14 cellular contexts compared by ENCODE assay signal in genomic region chr3:40292637-40293036, GRCh38. TPM values are rescaled to one million over a fixed set of nuclear protein-coding genes. Genes with fewer than 3 reads are reported as not detected.
DNase-seq lines count a peak whose midpoint lies in the region; ATAC-seq and TF ChIP-seq lines count a peak whose summit lies in the region.
"Had no signal": no experiment of that assay in that cellular context is flagged by ENCODE, and none has a peak within 500 bp of the region (broad histone marks: within the 10 kb centered on the region; RNA-seq: fewer than 3 reads in every experiment).

No MANE protein-coding gene starts in this region.

- H3K79me2 ChIP-seq in neural progenitor cell (ENCODE audit: low read depth): no peaks in the 10 kb centered on the region
- no peaks in the 10 kb centered on the region for H3K79me2 ChIP-seq in MM.1S (ENCODE audit: low read length)

- H3K27ac ChIP-seq in HUES6 (ENCODE audit: low read depth, low read length) (peak overlapping the region; percentile 46; the same call in 1 of the 2 replicates), caudate nucleus (ENCODE audit: low read depth, low read length) (peak overlapping the region; percentile 59), neural progenitor cell (no peak overlapping the region), MM.1S (ENCODE audit: low read length) (no peak overlapping the region)

- H2AFZ ChIP-seq in neural progenitor cell (replicated peaks) (no peak overlapping the region), MM.1S (ENCODE audit: low read length) (no peak overlapping the region)

- H3K9me3 Mint-ChIP-seq in neural progenitor cell: no peaks in the 10 kb centered on the region
- peaks cover 5% of the 10 kb centered on the region for H3K9me3 Mint-ChIP-seq in activated naive CD4-positive, alpha-beta T cell treated with anti-CD3 and anti-CD28 coated beads, Interleukin-2, amount 10 ng/mL, durations not matched to agents 7 days and 5 days
- H3K9me3 Mint-ChIP-seq in activated CD4-positive, alpha-beta memory T cell treated with anti-CD3 and anti-CD28 coated beads, Interleukin-2, amount 10 ng/mL, durations not matched to agents 7 days and 5 days: peaks cover 2% of the 10 kb centered on the region
- H3K9me3 Mint-ChIP-seq: activated naive CD8-positive, alpha-beta T cell treated with anti-CD3 and anti-CD28 coated beads, Interleukin-2, amount 50 U/mL, for 24 hours; T-helper 2 cell treated with Interferon-gamma antibody and Interleukin-4, amounts not matched to agents 5 μg/mL and 100 μg/mL, for 36 hours had no signal

- no peaks in the 10 kb centered on the region for H3K27me3 ChIP-seq in HUES6 (ENCODE audit: control insufficient read depth, insufficient read depth, low read length)
- no peaks in the 10 kb centered on the region for H3K27me3 ChIP-seq in neural progenitor cell
- H3K27me3 ChIP-seq in MM.1S (replicated peaks; ENCODE audit: insufficient read depth, low read length): no peaks in the 10 kb centered on the region
- H3K27me3 ChIP-seq: BE2C had no signal

- H3K27me3 Mint-ChIP-seq in neural progenitor cell (ENCODE audit: insufficient read depth, low read depth): peaks cover 2% of the 10 kb centered on the region
- no peaks in the 10 kb centered on the region for H3K27me3 Mint-ChIP-seq in activated naive CD4-positive, alpha-beta T cell treated with anti-CD3 and anti-CD28 coated beads, Interleukin-2, amount 10 ng/mL, durations not matched to agents 7 days and 5 days
- H3K27me3 Mint-ChIP-seq in activated CD4-positive, alpha-beta memory T cell treated with anti-CD3 and anti-CD28 coated beads, Interleukin-2, amount 10 ng/mL, durations not matched to agents 7 days and 5 days: no peaks in the 10 kb centered on the region
- H3K27me3 Mint-ChIP-seq: activated naive CD8-positive, alpha-beta T cell treated with anti-CD3 and anti-CD28 coated beads, Interleukin-2, amount 50 U/mL, for 24 hours had no signal

- no peaks in the 10 kb centered on the region for H4K20me1 ChIP-seq in neural progenitor cell (ENCODE audit: low read depth)
- no peaks in the 10 kb centered on the region for H4K20me1 ChIP-seq in MM.1S (ENCODE audit: insufficient read depth, low read length)

- peak in 20 of 61 donors; percentile 7 to 60 (median 30) for DNase-seq in caudate nucleus (lab: John Stamatoyannopoulos, UW)
- peak; percentile 47 for DNase-seq in iPS DF 19.7 (ENCODE audit: low read depth, low spot score)
- DNase-seq in neural progenitor cell (ENCODE audit: low spot score): peak; percentile 53
- no peak for DNase-seq in activated naive CD4-positive, alpha-beta T cell treated with anti-CD3 and anti-CD28 coated beads, Interleukin-2, amount 10 ng/mL, durations not matched to agents 7 days and 5 days
- DNase-seq in MM.1S: no peak
- no peak for DNase-seq in activated CD4-positive, alpha-beta memory T cell treated with anti-CD3 and anti-CD28 coated beads, Interleukin-2, amount 10 ng/mL, durations not matched to agents 7 days and 5 days
- DNase-seq: activated CD4-positive, alpha-beta T cell treated with anti-CD3 and anti-CD28 coated beads for 4 hours; activated naive CD8-positive, alpha-beta T cell treated with anti-CD3 and anti-CD28 coated beads, Interleukin-2, amount 50 U/mL, for 24 hours; BE2C; DMS153; stimulated activated CD4-positive, alpha-beta T cell treated with anti-CD3 and anti-CD28 coated beads, Interleukin-12 subunit alpha, Interleukin-12 subunit beta, amount 100 ng/mL, for 4 hours had no signal

- H3K9me3 ChIP-seq in HUES6 (ENCODE audit: control insufficient read depth, insufficient read depth, low read depth, low read length) (no peaks in the 10 kb centered on the region), neural progenitor cell (ENCODE audit: low read depth) (no peaks in the 10 kb centered on the region), MM.1S (replicated peaks; ENCODE audit: insufficient read depth, low read length) (no peaks in the 10 kb centered on the region)
- H3K9me3 ChIP-seq: BE2C had no signal

- H3K9me2 ChIP-seq in MM.1S (replicated peaks; ENCODE audit: insufficient read depth, low read length): no peaks in the 10 kb centered on the region

- H3K4me3 ChIP-seq in HUES6 (ENCODE audit: low read depth, low read length): no peak overlapping the region
- H3K4me3 ChIP-seq in neural progenitor cell: no peak overlapping the region
- no peak overlapping the region for H3K4me3 ChIP-seq in MM.1S (ENCODE audit: low read length)

- no peak for ATAC-seq in GM19452 (IDR thresholded peaks at IDR 0.05; ENCODE audit: unreplicated experiment)
- ATAC-seq: activated naive CD8-positive, alpha-beta T cell treated with anti-CD3 and anti-CD28 coated beads, Interleukin-2, amount 50 U/mL, for 24 hours had no signal

- POLR2A ChIA-PET in activated CD4-positive, alpha-beta memory T cell treated with anti-CD3 and anti-CD28 coated beads, Interleukin-2, amount 10 ng/mL, durations not matched to agents 7 days and 5 days (lab: Charles Lee): no interaction called here

- H3K4me2 ChIP-seq in neural progenitor cell (no peak overlapping the region), MM.1S (ENCODE audit: low read depth, low read length) (no peak overlapping the region)

- no peak for TF ChIP-seq CTCF in neural progenitor cell (IDR thresholded peaks at IDR 0.05)
- no peak for TF ChIP-seq CTCF in MM.1S (IDR thresholded peaks at IDR 0.05; ENCODE audit: low read length)

- H3K27ac Mint-ChIP-seq in neural progenitor cell: peak overlapping the region; percentile 71
- no peak overlapping the region for H3K27ac Mint-ChIP-seq in activated naive CD4-positive, alpha-beta T cell treated with anti-CD3 and anti-CD28 coated beads, Interleukin-2, amount 10 ng/mL, durations not matched to agents 7 days and 5 days
- H3K27ac Mint-ChIP-seq in activated CD4-positive, alpha-beta memory T cell treated with anti-CD3 and anti-CD28 coated beads, Interleukin-2, amount 10 ng/mL, durations not matched to agents 7 days and 5 days: no peak overlapping the region
- H3K27ac Mint-ChIP-seq: activated naive CD8-positive, alpha-beta T cell treated with anti-CD3 and anti-CD28 coated beads, Interleukin-2, amount 50 U/mL, for 24 hours; T-helper 2 cell treated with Interferon-gamma antibody and Interleukin-4, amounts not matched to agents 5 μg/mL and 100 μg/mL, for 36 hours had no signal

- H3K4me1 Mint-ChIP-seq in neural progenitor cell: peaks cover 27% of the 10 kb centered on the region
- H3K4me1 Mint-ChIP-seq in activated naive CD4-positive, alpha-beta T cell treated with anti-CD3 and anti-CD28 coated beads, Interleukin-2, amount 10 ng/mL, durations not matched to agents 7 days and 5 days: no peaks in the 10 kb centered on the region
- peaks cover 5% of the 10 kb centered on the region for H3K4me1 Mint-ChIP-seq in activated CD4-positive, alpha-beta memory T cell treated with anti-CD3 and anti-CD28 coated beads, Interleukin-2, amount 10 ng/mL, durations not matched to agents 7 days and 5 days
- H3K4me1 Mint-ChIP-seq: activated naive CD8-positive, alpha-beta T cell treated with anti-CD3 and anti-CD28 coated beads, Interleukin-2, amount 50 U/mL, for 24 hours had no signal

- H3K9ac ChIP-seq in HUES6 (ENCODE audit: low read length) (no peak overlapping the region), neural progenitor cell (no peak overlapping the region), MM.1S (ENCODE audit: low read length) (no peak overlapping the region)

- no peaks in the 10 kb centered on the region for H3K36me3 Mint-ChIP-seq in neural progenitor cell
- H3K36me3 Mint-ChIP-seq in activated naive CD4-positive, alpha-beta T cell treated with anti-CD3 and anti-CD28 coated beads, Interleukin-2, amount 10 ng/mL, durations not matched to agents 7 days and 5 days: no peaks in the 10 kb centered on the region
- no peaks in the 10 kb centered on the region for H3K36me3 Mint-ChIP-seq in activated CD4-positive, alpha-beta memory T cell treated with anti-CD3 and anti-CD28 coated beads, Interleukin-2, amount 10 ng/mL, durations not matched to agents 7 days and 5 days (ENCODE audit: low read depth)

- CTCF ChIA-PET in activated naive CD4-positive, alpha-beta T cell treated with anti-CD3 and anti-CD28 coated beads, Interleukin-2, amount 10 ng/mL, durations not matched to agents 7 days and 5 days (lab: Charles Lee): no interaction called here
- CTCF ChIA-PET in activated CD4-positive, alpha-beta memory T cell treated with anti-CD3 and anti-CD28 coated beads, Interleukin-2, amount 10 ng/mL, durations not matched to agents 7 days and 5 days (lab: Charles Lee): no interaction called here

- H3F3A ChIP-seq in neural progenitor cell (ENCODE audit: low read depth) (no peaks in the 10 kb centered on the region), MM.1S (ENCODE audit: insufficient read depth, low read length) (no peaks in the 10 kb centered on the region)

- no peak overlapping the region for H3K4me3 Mint-ChIP-seq in neural progenitor cell
- no peak overlapping the region for H3K4me3 Mint-ChIP-seq in activated naive CD4-positive, alpha-beta T cell treated with anti-CD3 and anti-CD28 coated beads, Interleukin-2, amount 10 ng/mL, durations not matched to agents 7 days and 5 days
- H3K4me3 Mint-ChIP-seq in activated CD4-positive, alpha-beta memory T cell treated with anti-CD3 and anti-CD28 coated beads, Interleukin-2, amount 10 ng/mL, durations not matched to agents 7 days and 5 days: no peak overlapping the region
- H3K4me3 Mint-ChIP-seq: activated naive CD8-positive, alpha-beta T cell treated with anti-CD3 and anti-CD28 coated beads, Interleukin-2, amount 50 U/mL, for 24 hours; T-helper 2 cell treated with Interferon-gamma antibody and Interleukin-4, amounts not matched to agents 5 μg/mL and 100 μg/mL, for 36 hours had no signal

- no peaks in the 10 kb centered on the region for H3K36me3 ChIP-seq in HUES6 (ENCODE audit: control insufficient read depth, insufficient read depth, low read length)
- H3K36me3 ChIP-seq in neural progenitor cell: no peaks in the 10 kb centered on the region
- no peaks in the 10 kb centered on the region for H3K36me3 ChIP-seq in MM.1S (replicated peaks; ENCODE audit: insufficient read depth, low read length)
- H3K36me3 ChIP-seq: BE2C had no signal

- H3K4me1 ChIP-seq in HUES6 (ENCODE audit: control insufficient read depth, insufficient read depth, low read length): peaks cover 34% of the 10 kb centered on the region
- H3K4me1 ChIP-seq in neural progenitor cell: peaks cover 9% of the 10 kb centered on the region
- H3K4me1 ChIP-seq in MM.1S (ENCODE audit: low read length): no peaks in the 10 kb centered on the region
- H3K4me1 ChIP-seq: BE2C had no signal

RNA-seq across cellular contexts. Expression of gene EIF1B, which starts 16.9 kb away (rescaled TPM):
- 22.4 and 45.3 TPM in 2 replicates for total RNA-seq in neural progenitor cell (ENCODE audit: low replicate concordance)
- 10 to 100 TPM; 39.2 to 41.9 TPM for total RNA-seq in activated CD4-positive, alpha-beta memory T cell treated with anti-CD3 and anti-CD28 coated beads, Interleukin-2, amount 10 ng/mL, durations not matched to agents 7 days and 5 days

Comparison
In these comparisons a context has a peak if more than half of its experiments do, and no peak if none do; other contexts are left out.
1. H3K27ac ChIP-seq: peak in HUES6 (single experiment) and caudate nucleus (single experiment); none in neural progenitor cell (single experiment) and MM.1S (single experiment).
2. DNase-seq: peak in iPS DF 19.7 (single experiment) and neural progenitor cell (single experiment); none in activated naive CD4-positive, alpha-beta T cell treated with anti-CD3 and anti-CD28 coated beads, Interleukin-2, amount 10 ng/mL, durations not matched to agents 7 days and 5 days (single experiment), MM.1S (single experiment) and activated CD4-positive, alpha-beta memory T cell treated with anti-CD3 and anti-CD28 coated beads, Interleukin-2, amount 10 ng/mL, durations not matched to agents 7 days and 5 days (single experiment).